33 cellular contexts compared by ENCODE assay signal in genomic region chr6:75770844-75771243, GRCh38.
"Had no signal": no experiment of that assay in that cellular context is flagged by ENCODE, and none has a peak within 500 bp of the region (broad histone marks: within the 10 kb centered on the region; RNA-seq: fewer than 3 reads in every experiment).

No MANE protein-coding gene starts in this region.

- H3K36me3 Mint-ChIP-seq: activated CD4-positive, alpha-beta memory T cell treated with anti-CD3 and anti-CD28 coated beads for 36 hours; activated CD8-positive, alpha-beta memory T cell treated with anti-CD3 and anti-CD28 coated beads, Interleukin-2, amount 10 ng/mL, durations not matched to agents 7 days and 5 days; activated naive CD4-positive, alpha-beta T cell treated with anti-CD3 and anti-CD28 coated beads, Interleukin-2, amount 50 U/mL, for 24 hours; activated naive CD8-positive, alpha-beta T cell treated with anti-CD3 and anti-CD28 coated beads for 36 hours had no signal

- H3K4me3 Mint-ChIP-seq: activated B cell treated with CpG ODN at 0.5 μM for 24 hours; activated CD4-positive, alpha-beta memory T cell treated with anti-CD3 and anti-CD28 coated beads for 36 hours; activated CD8-positive, alpha-beta memory T cell treated with anti-CD3 and anti-CD28 coated beads, Interleukin-2, amount 10 ng/mL, durations not matched to agents 7 days and 5 days; activated CD8-positive, alpha-beta T cell treated with anti-CD3 and anti-CD28 coated beads, Interleukin-2, amount 10 ng/mL, durations not matched to agents 7 days and 5 days; activated naive CD4-positive, alpha-beta T cell treated with anti-CD3 and anti-CD28 coated beads for 36 hours; activated naive CD4-positive, alpha-beta T cell treated with anti-CD3 and anti-CD28 coated beads, Interleukin-2, amount 50 U/mL, for 24 hours; activated naive CD8-positive, alpha-beta T cell treated with anti-CD3 and anti-CD28 coated beads for 36 hours; activated T-helper 1 cell treated with anti-CD3 and anti-CD28 coated beads, Interleukin-12 subunit alpha, Interleukin-12 subunit beta, Interleukin-2, Interleukin-4 antibody, amounts not matched to agents 30 ng/mL and 10 ng/mL and 1 ng/mL, durations not matched to agents 14 hours and 24 hours and 36 hours; brain; T-helper 1 cell treated with Interleukin-12 subunit alpha and Interleukin-12 subunit beta and Interleukin-4 antibody, amounts not matched to agents 30 μg/mL and 1 μg/mL, for 36 hours; T-helper 2 cell treated with Interferon-gamma antibody and Interleukin-4, amounts not matched to agents 5 μg/mL and 100 μg/mL, for 36 hours had no signal

- H3K4me1 ChIP-seq: ascending aorta, breast epithelium, colonic mucosa, foreskin keratinocyte had no signal

- H3K27ac ChIP-seq: ascending aorta, breast epithelium, cardiac muscle cell, colonic mucosa, esophagus muscularis mucosa, foreskin keratinocyte, gastrocnemius medialis, heart left ventricle, WERI-Rb-1 had no signal

- DNase-seq: activated B cell treated with CpG ODN at 0.5 μM for 24 hours; activated CD4-positive, alpha-beta memory T cell treated with anti-CD3 and anti-CD28 coated beads for 36 hours; activated CD4-positive, alpha-beta T cell treated with anti-CD3 and anti-CD28 coated beads for 48 hours; activated CD8-positive, alpha-beta memory T cell treated with anti-CD3 and anti-CD28 coated beads, Interleukin-2, amount 10 ng/mL, durations not matched to agents 7 days and 5 days; activated CD8-positive, alpha-beta memory T cell treated with anti-CD3 and anti-CD28 coated beads, Interleukin-2, amount 50 U/mL, for 4 hours; activated CD8-positive, alpha-beta T cell treated with anti-CD3 and anti-CD28 coated beads, Interleukin-2, amount 10 ng/mL, durations not matched to agents 7 days and 5 days; activated effector memory CD4-positive, alpha-beta T cell treated with anti-CD3 and anti-CD28 coated beads, Interleukin-2, amount 50 U/mL, for 16 hours; activated naive CD4-positive, alpha-beta T cell treated with anti-CD3 and anti-CD28 coated beads for 36 hours; activated naive CD8-positive, alpha-beta T cell treated with anti-CD3 and anti-CD28 coated beads for 36 hours; activated T-cell treated with anti-CD3 and anti-CD28 coated beads, Interleukin-2, amount 50 U/mL, for 1 hour; activated T-cell treated with anti-CD3 and anti-CD28 coated beads, Interleukin-2, amount 50 U/mL, for 48 hours; central memory CD4-positive, alpha-beta T cell; cerebellar nuclear complex; colonic mucosa; effector CD8-positive, alpha-beta T cell; erythroblast; foreskin keratinocyte; gastrocnemius medialis; glutamatergic neuron; heart left ventricle; T1000; WERI-Rb-1 had no signal

- H3K27me3 ChIP-seq: ascending aorta, breast epithelium, cardiac muscle cell, colonic mucosa, esophagus muscularis mucosa, foreskin keratinocyte, gastrocnemius medialis, heart left ventricle had no signal

- H3K27me3 Mint-ChIP-seq: activated CD4-positive, alpha-beta memory T cell treated with anti-CD3 and anti-CD28 coated beads for 36 hours; activated CD8-positive, alpha-beta memory T cell treated with anti-CD3 and anti-CD28 coated beads, Interleukin-2, amount 10 ng/mL, durations not matched to agents 7 days and 5 days had no signal

- H3K9me3 ChIP-seq: ascending aorta, breast epithelium, colonic mucosa, esophagus muscularis mucosa, gastrocnemius medialis, heart left ventricle had no signal

- ATAC-seq: activated CD4-positive, CD25-positive, alpha-beta regulatory T cell treated with anti-CD3 and anti-CD28 coated beads, Interleukin-2, amount 50 U/mL, for 24 hours; activated CD8-positive, alpha-beta memory T cell treated with anti-CD3 and anti-CD28 coated beads, Interleukin-2, amount 10 ng/mL, durations not matched to agents 7 days and 5 days; activated CD8-positive, alpha-beta T cell treated with anti-CD3 and anti-CD28 coated beads, Interleukin-2, amount 10 ng/mL, durations not matched to agents 7 days and 5 days; foreskin keratinocyte; gastrocnemius medialis; heart left ventricle had no signal

- H3K4me3 ChIP-seq: ascending aorta, breast epithelium, cardiac muscle cell, colonic mucosa, esophagus muscularis mucosa, gastrocnemius medialis, heart left ventricle had no signal

- H3K27ac Mint-ChIP-seq: activated B cell treated with CpG ODN at 0.5 μM for 24 hours; activated CD4-positive, alpha-beta memory T cell treated with anti-CD3 and anti-CD28 coated beads for 36 hours; activated CD8-positive, alpha-beta memory T cell treated with anti-CD3 and anti-CD28 coated beads, Interleukin-2, amount 10 ng/mL, durations not matched to agents 7 days and 5 days; activated CD8-positive, alpha-beta T cell treated with anti-CD3 and anti-CD28 coated beads, Interleukin-2, amount 10 ng/mL, durations not matched to agents 7 days and 5 days; activated naive CD4-positive, alpha-beta T cell treated with anti-CD3 and anti-CD28 coated beads for 36 hours; activated naive CD4-positive, alpha-beta T cell treated with anti-CD3 and anti-CD28 coated beads, Interleukin-2, amount 50 U/mL, for 24 hours; activated naive CD8-positive, alpha-beta T cell treated with anti-CD3 and anti-CD28 coated beads for 36 hours; activated T-helper 1 cell treated with anti-CD3 and anti-CD28 coated beads, Interleukin-12 subunit alpha, Interleukin-12 subunit beta, Interleukin-2, Interleukin-4 antibody, amounts not matched to agents 30 ng/mL and 10 ng/mL and 1 ng/mL, durations not matched to agents 14 hours and 24 hours and 36 hours; activated T-helper 2 cell treated with anti-CD3 and anti-CD28 coated beads, Interferon-gamma antibody, Interleukin-2, Interleukin-4, amounts not matched to agents 10 μg/mL and 5 μg/mL and 100 μg/mL, durations not matched to agents 14 hours and 24 hours and 36 hours; T-helper 1 cell treated with Interleukin-12 subunit alpha and Interleukin-12 subunit beta and Interleukin-4 antibody, amounts not matched to agents 30 μg/mL and 1 μg/mL, for 36 hours; T-helper 2 cell treated with Interferon-gamma antibody and Interleukin-4, amounts not matched to agents 5 μg/mL and 100 μg/mL, for 36 hours had no signal

- H3K4me1 Mint-ChIP-seq: activated B cell treated with CpG ODN at 0.5 μM for 24 hours; activated naive CD4-positive, alpha-beta T cell treated with anti-CD3 and anti-CD28 coated beads, Interleukin-2, amount 50 U/mL, for 24 hours; activated naive CD8-positive, alpha-beta T cell treated with anti-CD3 and anti-CD28 coated beads for 36 hours had no signal

- H3K9me3 Mint-ChIP-seq: activated B cell treated with CpG ODN at 0.5 μM for 24 hours; activated CD4-positive, alpha-beta memory T cell treated with anti-CD3 and anti-CD28 coated beads for 36 hours; activated naive CD4-positive, alpha-beta T cell treated with anti-CD3 and anti-CD28 coated beads for 36 hours; activated naive CD4-positive, alpha-beta T cell treated with anti-CD3 and anti-CD28 coated beads, Interleukin-2, amount 50 U/mL, for 24 hours; activated naive CD8-positive, alpha-beta T cell treated with anti-CD3 and anti-CD28 coated beads for 36 hours; activated T-helper 1 cell treated with anti-CD3 and anti-CD28 coated beads, Interleukin-12 subunit alpha, Interleukin-12 subunit beta, Interleukin-2, Interleukin-4 antibody, amounts not matched to agents 30 ng/mL and 10 ng/mL and 1 ng/mL, durations not matched to agents 14 hours and 24 hours and 36 hours; activated T-helper 2 cell treated with anti-CD3 and anti-CD28 coated beads, Interferon-gamma antibody, Interleukin-2, Interleukin-4, amounts not matched to agents 10 μg/mL and 5 μg/mL and 100 μg/mL, durations not matched to agents 14 hours and 24 hours and 36 hours; brain; T-helper 1 cell treated with Interleukin-12 subunit alpha and Interleukin-12 subunit beta and Interleukin-4 antibody, amounts not matched to agents 30 μg/mL and 1 μg/mL, for 36 hours; T-helper 2 cell treated with Interferon-gamma antibody and Interleukin-4, amounts not matched to agents 5 μg/mL and 100 μg/mL, for 36 hours had no signal
